Comparison of ENCODE assay signal across 25 cellular contexts in the genomic region with DNA sequence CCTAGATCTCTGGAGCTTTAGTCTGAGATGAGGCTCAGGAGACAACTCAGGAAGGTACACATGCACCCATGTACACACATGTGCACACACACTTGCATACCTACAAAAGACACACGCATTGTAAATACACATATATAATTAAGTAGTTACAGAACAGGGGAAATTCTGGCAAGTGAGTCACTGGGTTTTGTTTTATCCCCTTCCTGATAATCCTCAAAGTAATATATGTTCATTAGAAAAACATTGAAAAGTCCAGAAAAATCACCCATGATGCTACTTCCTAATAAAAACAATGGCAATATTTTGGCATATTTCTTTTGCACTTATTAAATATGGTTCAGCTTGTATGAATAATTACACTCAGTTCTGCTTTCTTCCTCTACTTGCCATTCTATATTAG.
"Had no signal": no experiment of that assay in that cellular context is flagged by ENCODE, and none has a peak within 500 bp of the region (broad histone marks: within the 10 kb centered on the region; RNA-seq: fewer than 3 reads in every experiment).

No MANE protein-coding gene starts in this region.

- FAIRE-seq: colon, endometrium, frontal cortex had no signal

- H3K9me3 ChIP-seq: colonic mucosa, esophagus muscularis mucosa, esophagus squamous epithelium, gastrocnemius medialis, gastroesophageal sphincter had no signal

- H3K4me3 ChIP-seq: colonic mucosa, coronary artery, dorsolateral prefrontal cortex, esophagus muscularis mucosa, esophagus squamous epithelium, gastrocnemius medialis, gastroesophageal sphincter, heart left ventricle, heart right ventricle had no signal

- H3K27ac ChIP-seq: colonic mucosa, coronary artery, dorsolateral prefrontal cortex, epithelial cell of prostate, esophagus muscularis mucosa, esophagus squamous epithelium, foreskin keratinocyte, gastrocnemius medialis, gastroesophageal sphincter, heart left ventricle, heart right ventricle had no signal

- DNase-seq: colonic mucosa; cortex of kidney; dorsolateral prefrontal cortex; effector CD4-positive, alpha-beta T cell; effector CD8-positive, alpha-beta T cell; effector memory CD4-positive, alpha-beta T cell; effector memory CD8-positive, alpha-beta T cell; endodermal cell; erythroblast; esophagus squamous epithelium; foreskin fibroblast; foreskin keratinocyte; foreskin melanocyte; gastrocnemius medialis; glutamatergic neuron; head of caudate nucleus; heart left ventricle; heart right ventricle had no signal

- H3K27me3 ChIP-seq: colonic mucosa, dorsolateral prefrontal cortex, esophagus muscularis mucosa, esophagus squamous epithelium, foreskin keratinocyte, gastrocnemius medialis, gastroesophageal sphincter, heart left ventricle, heart right ventricle had no signal

- H3K4me1 ChIP-seq: colonic mucosa, foreskin keratinocyte had no signal

- H3K36me3 ChIP-seq: colonic mucosa, esophagus muscularis mucosa, esophagus squamous epithelium, gastrocnemius medialis, gastroesophageal sphincter, heart left ventricle, heart right ventricle had no signal
